19 cellular contexts compared by ENCODE assay signal in the genomic region with DNA sequence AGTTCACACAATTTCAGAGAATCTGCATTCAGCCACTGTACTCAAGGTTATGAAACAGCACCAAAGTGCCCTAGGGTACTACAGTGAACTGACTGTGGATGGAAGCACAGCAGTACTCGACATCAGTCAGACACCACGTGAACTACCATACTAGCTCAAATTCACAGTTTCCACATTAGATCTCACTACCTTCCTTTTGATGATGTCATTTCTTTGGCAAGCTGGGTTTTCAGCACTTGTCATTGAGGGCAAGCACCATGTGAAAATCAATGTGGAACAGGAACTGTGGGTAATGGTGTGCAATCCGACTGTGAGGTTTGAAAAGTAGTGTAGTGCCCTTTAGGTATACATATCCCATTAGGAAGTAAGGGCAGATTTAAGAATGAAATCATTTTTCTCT.
DNase-seq lines count a peak whose midpoint lies in the region; ATAC-seq, FAIRE-seq and TF ChIP-seq lines count a peak whose summit lies in the region.
"Had no signal": no experiment of that assay in that cellular context is flagged by ENCODE, and none has a peak within 500 bp of the region (broad histone marks: within the 10 kb centered on the region; RNA-seq: fewer than 3 reads in every experiment).

No MANE protein-coding gene starts in this region.

- H3K79me2 ChIP-seq in GM23248 (ENCODE audit: insufficient read depth), result no peaks in the 10 kb centered on the region
- H3K79me2 ChIP-seq in endothelial cell of umbilical vein (ENCODE audit: control insufficient read depth, insufficient read depth, low read length), result no peaks in the 10 kb centered on the region

- H3K27me3 Mint-ChIP-seq in WTC11 (ENCODE audit: low read depth), result no peaks in the 10 kb centered on the region
- H3K27me3 Mint-ChIP-seq in activated CD4-positive, alpha-beta T cell treated with anti-CD3 and anti-CD28 coated beads, Interleukin-2, amount 10 ng/mL, durations not matched to agents 24 days and 14 days, result peaks cover 12% of the 10 kb centered on the region
- peaks cover 2 to 7% of the 10 kb centered on the region in 2 donors for H3K27me3 Mint-ChIP-seq in natural killer cell treated with Interleukin-12 subunit alpha and Interleukin-12 subunit beta and Interleukin-15 and Interleukin-18, amount 100 ng/mL, for 72 hours

- H3K4me3 Mint-ChIP-seq in WTC11, result no peak overlapping the region
- no peak overlapping the region for H3K4me3 Mint-ChIP-seq in activated CD4-positive, alpha-beta T cell treated with anti-CD3 and anti-CD28 coated beads, Interleukin-2, amount 10 ng/mL, durations not matched to agents 24 days and 14 days
- H3K4me3 Mint-ChIP-seq in natural killer cell treated with Interleukin-12 subunit alpha and Interleukin-12 subunit beta and Interleukin-15 and Interleukin-18, amount 100 ng/mL, for 72 hours, result no peak overlapping the region
- H3K4me3 Mint-ChIP-seq: CD4-positive, alpha-beta memory T cell had no signal

- H3F3A ChIP-seq in GM23248 (ENCODE audit: insufficient read depth), result no peaks in the 10 kb centered on the region

- H3K36me3 ChIP-seq in GM23248 (ENCODE audit: low read depth) (no peaks in the 10 kb centered on the region), HEK293 (ENCODE audit: control insufficient read depth in 2 of 2, insufficient read depth in 1 of 2, low read length in 2 of 2) (no peaks in the 10 kb centered on the region), endothelial cell of umbilical vein (ENCODE audit: control insufficient read depth in 2 of 2, extremely low read depth in 1 of 2, insufficient read depth in 2 of 2, low read length in 2 of 2) (no peaks in the 10 kb centered on the region)
- H3K36me3 ChIP-seq: HAP-1 had no signal

- H2AFZ ChIP-seq in GM23248, result no peak overlapping the region
- H2AFZ ChIP-seq in endothelial cell of umbilical vein (ENCODE audit: low read depth, low read length), result no peak overlapping the region

- POLR2A ChIA-PET in HEK293 (lab: Yijun Ruan, JAX), result no interaction called here
- POLR2A ChIA-PET in WTC11 (lab: Charles Lee), result no interaction called here
- POLR2A ChIA-PET in endothelial cell of umbilical vein (lab: Charles Lee), result no interaction called here

- no peak overlapping the region for H3K27ac ChIP-seq in GM23248
- no peak overlapping the region for H3K27ac ChIP-seq in HEK293 (ENCODE audit: extremely low read depth, low read depth, low read length)
- H3K27ac ChIP-seq in endothelial cell of umbilical vein (ENCODE audit: insufficient read depth, low read depth, low read length), result no peak overlapping the region

- BruUV-seq in endothelial cell of umbilical vein (replicated peaks; lab: Mats Ljungman, UMichigan), result no TSS peak

- TF ChIP-seq CTCF in HEK293 (tag by site-specific recombination; IDR thresholded peaks at IDR 0.05) (no peak), WTC11 (IDR thresholded peaks at IDR 0.05) (no peak), endothelial cell of umbilical vein (IDR thresholded peaks at IDR 0.05; ENCODE audit: extremely low read depth in 1 of 2, insufficient read depth in 1 of 2, low read depth in 1 of 2, low read length in 2 of 2) (no peak)

- dilution Hi-C loops in endothelial cell of umbilical vein (cut with MboI; ENCODE audit: extremely low pct_ligation_motif_present, low sequenced_read_pairs), result no loop called here

- no peaks in the 10 kb centered on the region for H3K9me2 ChIP-seq in GM23248 (ENCODE audit: insufficient read depth)

- H3K4me2 ChIP-seq in GM23248 (ENCODE audit: unreplicated experiment), result no peak overlapping the region
- H3K4me2 ChIP-seq in endothelial cell of umbilical vein (ENCODE audit: insufficient read depth, low read length), result no peak overlapping the region

- H3K9me3 ChIP-seq in GM23248 (ENCODE audit: low read depth) (no peaks in the 10 kb centered on the region), HEK293 (ENCODE audit: control insufficient read depth, insufficient read depth, low read depth, low read length) (no peaks in the 10 kb centered on the region), endothelial cell of umbilical vein (replicated peaks; ENCODE audit: control insufficient read depth, insufficient read depth, low read length) (no peaks in the 10 kb centered on the region)
- H3K9me3 ChIP-seq: HAP-1 had no signal

- no peak for ATAC-seq in WTC11
- ATAC-seq in GM21526 (IDR thresholded peaks at IDR 0.05; ENCODE audit: low FRiP score, unreplicated experiment), result no peak
- no peak for ATAC-seq in natural killer cell treated with Interleukin-12 subunit alpha and Interleukin-12 subunit beta and Interleukin-15 and Interleukin-18, amount 100 ng/mL, for 72 hours
- no peak for ATAC-seq in GM19397 (IDR thresholded peaks at IDR 0.05; ENCODE audit: unreplicated experiment)

- H3K27me3 ChIP-seq in GM23248 (replicated peaks; ENCODE audit: insufficient read depth), result no peaks in the 10 kb centered on the region
- no peaks in the 10 kb centered on the region for H3K27me3 ChIP-seq in endothelial cell of umbilical vein (ENCODE audit: control insufficient read depth in 2 of 2, insufficient read depth in 2 of 2, low read length in 2 of 2)

- H3K9ac ChIP-seq in GM23248 (no peak overlapping the region), endothelial cell of umbilical vein (replicated peaks; ENCODE audit: extremely low read depth, insufficient read depth, low read length) (no peak overlapping the region)

- no peak for TF ChIP-seq POLR2A in endothelial cell of umbilical vein (IDR thresholded peaks at IDR 0.05; ENCODE audit: low read depth, low read length)

- in situ Hi-C loops in GM23248 (cut with MboI), result no loop called here

- peaks cover 6% of the 10 kb centered on the region for H3K4me1 Mint-ChIP-seq in WTC11
- no peaks in the 10 kb centered on the region for H3K4me1 Mint-ChIP-seq in activated CD4-positive, alpha-beta T cell treated with anti-CD3 and anti-CD28 coated beads, Interleukin-2, amount 10 ng/mL, durations not matched to agents 24 days and 14 days
- no peaks in the 10 kb centered on the region for H3K4me1 Mint-ChIP-seq in natural killer cell treated with Interleukin-12 subunit alpha and Interleukin-12 subunit beta and Interleukin-15 and Interleukin-18, amount 100 ng/mL, for 72 hours (ENCODE audit: low read depth in 2 of 2)
- H3K4me1 Mint-ChIP-seq: CD4-positive, alpha-beta memory T cell had no signal

- CTCF ChIA-PET in HEK293 (lab: Yijun Ruan, JAX), result no interaction called here
- CTCF ChIA-PET in WTC11 (lab: Charles Lee), result no interaction called here
- CTCF ChIA-PET in endothelial cell of umbilical vein (lab: Charles Lee), result no interaction called here

- H3K4me3 ChIP-seq in GM23248 (no peak overlapping the region), HEK293 (ENCODE audit: low read depth, low read length) (no peak overlapping the region), endothelial cell of umbilical vein (replicated peaks in 1 of 3; ENCODE audit: insufficient read depth in 1 of 3, low read depth in 1 of 3, low read length in 3 of 3) (no peak overlapping the region)
- H3K4me3 ChIP-seq: HAP-1 had no signal

- H3K4me1 ChIP-seq in GM23248 (ENCODE audit: insufficient read depth) (no peaks in the 10 kb centered on the region), HEK293 (ENCODE audit: control insufficient read depth, insufficient read depth, low read length) (peaks cover 4% of the 10 kb centered on the region; the same call in 1 of the 2 replicates), endothelial cell of umbilical vein (ENCODE audit: control insufficient read depth, extremely low read depth, insufficient read depth, low read length) (peaks cover 26% of the 10 kb centered on the region)
- H3K4me1 ChIP-seq: HAP-1 had no signal

- H3K36me3 Mint-ChIP-seq in WTC11, result no peaks in the 10 kb centered on the region
- no peaks in the 10 kb centered on the region for H3K36me3 Mint-ChIP-seq in activated CD4-positive, alpha-beta T cell treated with anti-CD3 and anti-CD28 coated beads, Interleukin-2, amount 10 ng/mL, durations not matched to agents 24 days and 14 days (ENCODE audit: low read depth)
- no peaks in the 10 kb centered on the region for H3K36me3 Mint-ChIP-seq in natural killer cell treated with Interleukin-12 subunit alpha and Interleukin-12 subunit beta and Interleukin-15 and Interleukin-18, amount 100 ng/mL, for 72 hours
- H3K36me3 Mint-ChIP-seq: CD4-positive, alpha-beta memory T cell had no signal

- H3K9me1 ChIP-seq in endothelial cell of umbilical vein (replicated peaks; ENCODE audit: control insufficient read depth, extremely low read depth, insufficient read depth, low read length), result no peaks in the 10 kb centered on the region

- no peaks in the 10 kb centered on the region for H3K9me3 Mint-ChIP-seq in WTC11
- no peaks in the 10 kb centered on the region for H3K9me3 Mint-ChIP-seq in activated CD4-positive, alpha-beta T cell treated with anti-CD3 and anti-CD28 coated beads, Interleukin-2, amount 10 ng/mL, durations not matched to agents 24 days and 14 days
- peaks cover 2% of the 10 kb centered on the region for H3K9me3 Mint-ChIP-seq in natural killer cell treated with Interleukin-12 subunit alpha and Interleukin-12 subunit beta and Interleukin-15 and Interleukin-18, amount 100 ng/mL, for 72 hours

- intact Hi-C loops in endothelial cell of umbilical vein (cut with micrococcal nuclease), result no loop called here
- intact Hi-C loops in activated CD4-positive, alpha-beta T cell treated with anti-CD3 and anti-CD28 coated beads, Interleukin-2, amount 10 ng/mL, durations not matched to agents 24 days and 14 days (cut with micrococcal nuclease), result no loop called here

- peaks cover 3% of the 10 kb centered on the region; the same call in 1 of the 2 replicates for H4K20me1 ChIP-seq in GM23248 (ENCODE audit: insufficient read depth)
- H4K20me1 ChIP-seq in endothelial cell of umbilical vein (replicated peaks; ENCODE audit: control insufficient read depth, extremely low read depth, insufficient read depth, low read length), result no peaks in the 10 kb centered on the region

- WGBS in GM23248 (ENCODE audit: low coverage in 1 of 2, low lambda C conversion rate in 2 of 2, missing lambda C conversion rate in 2 of 2), 2 experiments, result 43 to 54% methylated on average over 3 of the region's 3 CpGs

- peak; percentile 8 for DNase-seq in GM23248
- no peak for DNase-seq in WTC11 (ENCODE audit: low spot score)
- peak; percentile 11 for DNase-seq in endothelial cell of umbilical vein (ENCODE audit: low read depth, low spot score)
- DNase-seq in activated CD4-positive, alpha-beta T cell treated with anti-CD3 and anti-CD28 coated beads, Interleukin-2, amount 10 ng/mL, durations not matched to agents 24 days and 14 days, result no peak
- no peak for DNase-seq in natural killer cell treated with Interleukin-12 subunit alpha and Interleukin-12 subunit beta and Interleukin-15 and Interleukin-18, amount 100 ng/mL, for 72 hours (ENCODE audit: low spot score)
- DNase-seq: C1 segment of cervical spinal cord; Calu3; CD4-positive, alpha-beta memory T cell; COR-L47; DMS53; DMS79 treated with DMSO at 0.1 percent for 48 hours; GF-D8; GOT3 had no signal

- peak; percentile 38 for FAIRE-seq in endothelial cell of umbilical vein (lab: Jason Lieb, UNC)
- FAIRE-seq: GM12892, H54 had no signal

- 0 out of 2 replicates have a peak overlapping the region, but pooled peaks have one; percentile 38 for H3K27ac Mint-ChIP-seq in WTC11
- no peak overlapping the region for H3K27ac Mint-ChIP-seq in activated CD4-positive, alpha-beta T cell treated with anti-CD3 and anti-CD28 coated beads, Interleukin-2, amount 10 ng/mL, durations not matched to agents 24 days and 14 days
- H3K27ac Mint-ChIP-seq in natural killer cell treated with Interleukin-12 subunit alpha and Interleukin-12 subunit beta and Interleukin-15 and Interleukin-18, amount 100 ng/mL, for 72 hours, result no peak overlapping the region
- H3K27ac Mint-ChIP-seq: CD4-positive, alpha-beta memory T cell had no signal

Comparison
In these comparisons a context has a peak if more than half of its experiments do, and no peak if none do; other contexts are left out.
1. DNase-seq: peak in GM23248 (single experiment) and endothelial cell of umbilical vein (single experiment); none in WTC11 (single experiment), activated CD4-positive, alpha-beta T cell treated with anti-CD3 and anti-CD28 coated beads, Interleukin-2, amount 10 ng/mL, durations not matched to agents 24 days and 14 days (single experiment) and natural killer cell treated with Interleukin-12 subunit alpha and Interleukin-12 subunit beta and Interleukin-15 and Interleukin-18, amount 100 ng/mL, for 72 hours (single experiment).